Comparison of ENCODE assay signal across 22 cellular contexts in genomic region chr7:117560030-117560429, GRCh38.
"Had no signal": no experiment of that assay in that cellular context is flagged by ENCODE, and none has a peak within 500 bp of the region (broad histone marks: within the 10 kb centered on the region; RNA-seq: fewer than 3 reads in every experiment).

No MANE protein-coding gene starts in this region.

- H3K4me3 ChIP-seq: colonic mucosa, esophagus squamous epithelium, gastroesophageal sphincter, heart left ventricle, hepatocyte, left lung, lower lobe of right lung, mucosa of descending colon had no signal

- H3K9me3 ChIP-seq: colonic mucosa, esophagus squamous epithelium, gastroesophageal sphincter, heart left ventricle, left lung, lower lobe of right lung, mucosa of descending colon had no signal

- DNase-seq: colonic mucosa; cortex of kidney; effector CD8-positive, alpha-beta T cell; effector memory CD8-positive, alpha-beta T cell; endodermal cell; erythroblast; esophagus squamous epithelium; foreskin keratinocyte; heart left ventricle; hypothalamus; left cardiac atrium; left lung; left ventricle myocardium superior; lower lobe of right lung; mesenchymal stem cell; mucosa of descending colon; naive B cell had no signal

- H3K27ac ChIP-seq: colonic mucosa, epithelial cell of prostate, esophagus squamous epithelium, foreskin keratinocyte, gastroesophageal sphincter, heart left ventricle, hepatocyte, left lung, lower lobe of right lung had no signal

- H3K27me3 ChIP-seq: colonic mucosa, esophagus squamous epithelium, gastroesophageal sphincter, hepatocyte, left lung had no signal

- H3K4me3 Mint-ChIP-seq: dendritic cell treated with granulocyte-macrophage colony-stimulating factor and Interleukin-4, amounts not matched to agents 40 ng/mL and 50 ng/mL, for 4 days; effector memory CD8-positive, alpha-beta T cell; endodermal cell; mesothelial cell of epicardium; naive B cell had no signal

- H3K36me3 Mint-ChIP-seq: mesothelial cell of epicardium, naive B cell had no signal

- H3K4me1 Mint-ChIP-seq: endodermal cell, naive B cell had no signal

- H3K4me1 ChIP-seq: colonic mucosa, esophagus squamous epithelium, foreskin keratinocyte, gastroesophageal sphincter, heart left ventricle, left lung, lower lobe of right lung had no signal

- H3K9me3 Mint-ChIP-seq: dendritic cell treated with granulocyte-macrophage colony-stimulating factor and Interleukin-4, amounts not matched to agents 40 ng/mL and 50 ng/mL, for 4 days; endodermal cell had no signal

- H3K36me3 ChIP-seq: colonic mucosa, esophagus squamous epithelium, gastroesophageal sphincter, heart left ventricle, left lung, lower lobe of right lung had no signal

- H3K27ac Mint-ChIP-seq: dendritic cell treated with granulocyte-macrophage colony-stimulating factor and Interleukin-4, amounts not matched to agents 40 ng/mL and 50 ng/mL, for 4 days; effector memory CD8-positive, alpha-beta T cell; endodermal cell; mesothelial cell of epicardium; naive B cell had no signal

- H3K27me3 Mint-ChIP-seq: dendritic cell treated with granulocyte-macrophage colony-stimulating factor and Interleukin-4, amounts not matched to agents 40 ng/mL and 50 ng/mL, for 4 days; effector memory CD8-positive, alpha-beta T cell; naive B cell had no signal
